Comparison of ENCODE assay signal across 20 cellular contexts in genomic region chr3:159560214-159561004, GRCh38.
DNase-seq lines count a peak whose midpoint lies in the region; ATAC-seq and TF ChIP-seq lines count a peak whose summit lies in the region.
"Had no signal": no experiment of that assay in that cellular context is flagged by ENCODE, and none has a peak within 500 bp of the region (broad histone marks: within the 10 kb centered on the region; RNA-seq: fewer than 3 reads in every experiment).

No MANE protein-coding gene starts in this region.

- no peak overlapping the region for H3K4me3 ChIP-seq in GM23338
- H3K4me3 ChIP-seq in neural progenitor cell, result peak overlapping the region; percentile 14
- H3K4me3 ChIP-seq: A549, MG63 had no signal

- H3K79me2 ChIP-seq in GM23338 (replicated peaks; ENCODE audit: insufficient read depth) (no peaks in the 10 kb centered on the region), neural progenitor cell (ENCODE audit: low read depth) (no peaks in the 10 kb centered on the region)

- peak; percentile 94 for ATAC-seq in GM23338
- ATAC-seq in WTC11, result peak; percentile 85
- no peak for ATAC-seq in GM19455 (IDR thresholded peaks at IDR 0.05; ENCODE audit: unreplicated experiment)
- no peak for ATAC-seq in GM18505 (IDR thresholded peaks at IDR 0.05; ENCODE audit: unreplicated experiment)
- ATAC-seq in stimulated activated memory B cell treated with anti-CD40 and anti-IgM and Interleukin-4, amounts not matched to agents 10 μg/mL and 1 μg/mL and 100 μg/mL, for 72 hours, result no peak
- ATAC-seq: A549, Panc1, Right ventricle myocardium inferior had no signal

- TF ChIP-seq CTCF in GM23338 (conservative IDR thresholded peaks at IDR 0.05; ENCODE audit: low read depth in 2 of 2) (no peak), WTC11 (IDR thresholded peaks at IDR 0.05) (no peak), neural progenitor cell (IDR thresholded peaks at IDR 0.05) (no peak)

- H3K27ac Mint-ChIP-seq in GM23338 (peak overlapping the region; percentile 70), WTC11 (peak overlapping the region; percentile 98), neural progenitor cell (peak overlapping the region; percentile 68)
- no peak overlapping the region for H3K27ac Mint-ChIP-seq in activated naive CD4-positive, alpha-beta T cell treated with anti-CD3 and anti-CD28 coated beads, Interleukin-2, amount 10 ng/mL, durations not matched to agents 7 days and 5 days
- H3K27ac Mint-ChIP-seq in stimulated activated memory B cell treated with anti-CD40 and anti-IgM and Interleukin-4, amounts not matched to agents 10 μg/mL and 1 μg/mL and 100 μg/mL, for 72 hours, result no peak overlapping the region
- H3K27ac Mint-ChIP-seq: CD14-positive monocyte had no signal

- H3K4me2 ChIP-seq in GM23338, result peak overlapping the region; percentile 22
- H3K4me2 ChIP-seq in neural progenitor cell, result peak overlapping the region; percentile 65
- H3K4me2 ChIP-seq: A549 had no signal

- no peaks in the 10 kb centered on the region for H3K9me3 ChIP-seq in neural progenitor cell (ENCODE audit: low read depth)
- H3K9me3 ChIP-seq: A549, MG63 had no signal

- peak overlapping the region; percentile 32 for H3K4me3 Mint-ChIP-seq in GM23338
- H3K4me3 Mint-ChIP-seq in WTC11, result peak overlapping the region; percentile 50
- H3K4me3 Mint-ChIP-seq in neural progenitor cell, result peak overlapping the region; percentile 46
- no peak overlapping the region for H3K4me3 Mint-ChIP-seq in activated naive CD4-positive, alpha-beta T cell treated with anti-CD3 and anti-CD28 coated beads, Interleukin-2, amount 10 ng/mL, durations not matched to agents 7 days and 5 days
- no peak overlapping the region for H3K4me3 Mint-ChIP-seq in stimulated activated memory B cell treated with anti-CD40 and anti-IgM and Interleukin-4, amounts not matched to agents 10 μg/mL and 1 μg/mL and 100 μg/mL, for 72 hours
- H3K4me3 Mint-ChIP-seq: CD14-positive monocyte had no signal

- H3K9me3 Mint-ChIP-seq in GM23338 (no peaks in the 10 kb centered on the region; the same call in 2 of the 3 replicates), WTC11 (no peaks in the 10 kb centered on the region), neural progenitor cell (no peaks in the 10 kb centered on the region)
- H3K9me3 Mint-ChIP-seq in activated naive CD4-positive, alpha-beta T cell treated with anti-CD3 and anti-CD28 coated beads, Interleukin-2, amount 10 ng/mL, durations not matched to agents 7 days and 5 days, result no peaks in the 10 kb centered on the region
- peaks cover 3% of the 10 kb centered on the region for H3K9me3 Mint-ChIP-seq in stimulated activated memory B cell treated with anti-CD40 and anti-IgM and Interleukin-4, amounts not matched to agents 10 μg/mL and 1 μg/mL and 100 μg/mL, for 72 hours

- CTCF ChIA-PET in WTC11 (lab: Charles Lee), result interaction anchor here (0.6 to 3.4 kb wide), 8 partner anchors 26 to 1695 kb away, joined by 3 to 18 read pairs (median 5); partner anchors contain the start of gene IL12A
- CTCF ChIA-PET in activated naive CD4-positive, alpha-beta T cell treated with anti-CD3 and anti-CD28 coated beads, Interleukin-2, amount 10 ng/mL, durations not matched to agents 7 days and 5 days (lab: Charles Lee), result no interaction called here

- H3K27ac ChIP-seq in GM23338 (ENCODE audit: low read depth) (peak overlapping the region; percentile 41; the same call in 1 of the 2 replicates), neural progenitor cell (no peak overlapping the region)
- H3K27ac ChIP-seq: A549 had no signal

- H3K27me3 Mint-ChIP-seq in GM23338 (ENCODE audit: insufficient read depth, low read depth, poor library complexity) (peaks cover 13% of the 10 kb centered on the region), WTC11 (ENCODE audit: low read depth) (peaks cover 46% of the 10 kb centered on the region), neural progenitor cell (ENCODE audit: insufficient read depth, low read depth) (peaks cover 6% of the 10 kb centered on the region)
- no peaks in the 10 kb centered on the region for H3K27me3 Mint-ChIP-seq in activated naive CD4-positive, alpha-beta T cell treated with anti-CD3 and anti-CD28 coated beads, Interleukin-2, amount 10 ng/mL, durations not matched to agents 7 days and 5 days
- H3K27me3 Mint-ChIP-seq in stimulated activated memory B cell treated with anti-CD40 and anti-IgM and Interleukin-4, amounts not matched to agents 10 μg/mL and 1 μg/mL and 100 μg/mL, for 72 hours, result no peaks in the 10 kb centered on the region

- peaks cover 31% of the 10 kb centered on the region for H3K4me1 ChIP-seq in GM23338 (ENCODE audit: insufficient read depth)
- H3K4me1 ChIP-seq in neural progenitor cell, result peaks cover 21% of the 10 kb centered on the region
- H3K4me1 ChIP-seq: A549 had no signal

- peaks cover 39% of the 10 kb centered on the region for H3K4me1 Mint-ChIP-seq in GM23338
- peaks cover 41% of the 10 kb centered on the region for H3K4me1 Mint-ChIP-seq in WTC11
- peaks cover 30% of the 10 kb centered on the region for H3K4me1 Mint-ChIP-seq in neural progenitor cell
- H3K4me1 Mint-ChIP-seq in activated naive CD4-positive, alpha-beta T cell treated with anti-CD3 and anti-CD28 coated beads, Interleukin-2, amount 10 ng/mL, durations not matched to agents 7 days and 5 days, result no peaks in the 10 kb centered on the region
- H3K4me1 Mint-ChIP-seq in stimulated activated memory B cell treated with anti-CD40 and anti-IgM and Interleukin-4, amounts not matched to agents 10 μg/mL and 1 μg/mL and 100 μg/mL, for 72 hours, result no peaks in the 10 kb centered on the region
- H3K4me1 Mint-ChIP-seq: CD14-positive monocyte had no signal

- H3K9ac ChIP-seq in neural progenitor cell, result no peak overlapping the region

- TF ChIP-seq POLR2A in GM18505 (IDR thresholded peaks at IDR 0.05; ENCODE audit: borderline replicate concordance, extremely low read depth, insufficient read depth, insufficient read length), result no peak

- H3F3A ChIP-seq in GM23338 (replicated peaks; ENCODE audit: low read depth) (no peaks in the 10 kb centered on the region), neural progenitor cell (ENCODE audit: low read depth) (peaks cover 8% of the 10 kb centered on the region)

- H3K27me3 ChIP-seq in GM23338 (ENCODE audit: insufficient read depth) (peaks cover 16% of the 10 kb centered on the region), neural progenitor cell (peaks cover 36% of the 10 kb centered on the region)
- H3K27me3 ChIP-seq: MG63 had no signal

- H3K36me3 Mint-ChIP-seq in GM23338 (ENCODE audit: low read depth) (no peaks in the 10 kb centered on the region), WTC11 (no peaks in the 10 kb centered on the region), neural progenitor cell (no peaks in the 10 kb centered on the region)
- H3K36me3 Mint-ChIP-seq in activated naive CD4-positive, alpha-beta T cell treated with anti-CD3 and anti-CD28 coated beads, Interleukin-2, amount 10 ng/mL, durations not matched to agents 7 days and 5 days, result no peaks in the 10 kb centered on the region
- H3K36me3 Mint-ChIP-seq in stimulated activated memory B cell treated with anti-CD40 and anti-IgM and Interleukin-4, amounts not matched to agents 10 μg/mL and 1 μg/mL and 100 μg/mL, for 72 hours, result no peaks in the 10 kb centered on the region
- H3K36me3 Mint-ChIP-seq: CD14-positive monocyte had no signal

- H2AFZ ChIP-seq in GM23338 (no peak overlapping the region), neural progenitor cell (replicated peaks) (peak overlapping the region; percentile 24)

- DNase-seq in GM23338 (ENCODE audit: low spot score) (peak; percentile 84), WTC11 (ENCODE audit: low spot score) (peak; percentile 13), iPS DF 4.7 (ENCODE audit: extremely low read depth, low spot score) (peak; percentile 53), neural progenitor cell (ENCODE audit: low spot score) (peak; percentile 49)
- DNase-seq in activated naive CD4-positive, alpha-beta T cell treated with anti-CD3 and anti-CD28 coated beads, Interleukin-2, amount 10 ng/mL, durations not matched to agents 7 days and 5 days, result no peak
- DNase-seq: DMS 273 treated with DMSO at 0.1 percent for 48 hours, HCEC 1CT, IMR-90, Karpas-422, MG63, NCI-H1105, NCI-H1694, NCI-H524 had no signal

- H3K36me3 ChIP-seq in GM23338 (ENCODE audit: insufficient read depth), result no peaks in the 10 kb centered on the region
- no peaks in the 10 kb centered on the region for H3K36me3 ChIP-seq in neural progenitor cell
- H3K36me3 ChIP-seq: MG63 had no signal

- no peaks in the 10 kb centered on the region for H3K9me2 ChIP-seq in GM23338 (ENCODE audit: insufficient read depth)

- H4K20me1 ChIP-seq in GM23338 (replicated peaks; ENCODE audit: insufficient read depth) (no peaks in the 10 kb centered on the region), neural progenitor cell (ENCODE audit: low read depth) (no peaks in the 10 kb centered on the region)

- POLR2A ChIA-PET in WTC11 (lab: Charles Lee), result interaction anchor here (0.6 kb wide), 1 partner anchor 102 kb away, joined by 5 read pairs; no protein-coding TSS in a partner anchor

TF ChIP-seq in GM23338, 12 proteins besides CTCF, POLR2A, EP300 and RAD21 (continues in another document):
- no peak for TF ChIP-seq EZH2 (IDR thresholded peaks at IDR 0.05; ENCODE audit: low read depth, unreplicated experiment)
- no peak for TF ChIP-seq CREB1 (CRISPR knock-in tag; IDR thresholded peaks at IDR 0.05; ENCODE audit: low read depth)
- TF ChIP-seq ZNF331 (CRISPR knock-in tag; IDR thresholded peaks at IDR 0.05; ENCODE audit: low read depth), result no peak
- no peak for TF ChIP-seq JUNB (IDR thresholded peaks at IDR 0.05; ENCODE audit: unreplicated experiment)
- no peak for TF ChIP-seq STAT1 (IDR thresholded peaks at IDR 0.05; ENCODE audit: unreplicated experiment)
- TF ChIP-seq POLR2AphosphoS5 (IDR thresholded peaks at IDR 0.05; ENCODE audit: low read depth), result peak; percentile 24; the same call in 1 of the 2 replicates
- TF ChIP-seq EZH2phosphoT487 (IDR thresholded peaks at IDR 0.05; ENCODE audit: unreplicated experiment), result no peak

TF ChIP-seq in WTC11, 78 proteins besides CTCF, POLR2A, EP300 and RAD21 (continues in another document):
- TF ChIP-seq GABPB1 (CRISPR knock-in tag; IDR thresholded peaks at IDR 0.05) (no peak), NFE2L1 (CRISPR knock-in tag; IDR thresholded peaks at IDR 0.05) (0 out of 2 replicates have a peak, but pooled peaks have one; percentile 20)
- TF ChIP-seq, protein P1, sequence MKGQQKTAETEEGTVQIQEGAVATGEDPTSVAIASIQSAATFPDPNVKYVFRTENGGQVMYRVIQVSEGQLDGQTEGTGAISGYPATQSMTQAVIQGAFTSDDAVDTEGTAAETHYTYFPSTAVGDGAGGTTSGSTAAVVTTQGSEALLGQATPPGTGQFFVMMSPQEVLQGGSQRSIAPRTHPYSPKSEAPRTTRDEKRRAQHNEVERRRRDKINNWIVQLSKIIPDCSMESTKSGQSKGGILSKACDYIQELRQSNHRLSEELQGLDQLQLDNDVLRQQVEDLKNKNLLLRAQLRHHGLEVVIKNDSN (CRISPR knock-in tag; IDR thresholded peaks at IDR 0.05), result peak; percentile 84
- TF ChIP-seq, protein P2, sequence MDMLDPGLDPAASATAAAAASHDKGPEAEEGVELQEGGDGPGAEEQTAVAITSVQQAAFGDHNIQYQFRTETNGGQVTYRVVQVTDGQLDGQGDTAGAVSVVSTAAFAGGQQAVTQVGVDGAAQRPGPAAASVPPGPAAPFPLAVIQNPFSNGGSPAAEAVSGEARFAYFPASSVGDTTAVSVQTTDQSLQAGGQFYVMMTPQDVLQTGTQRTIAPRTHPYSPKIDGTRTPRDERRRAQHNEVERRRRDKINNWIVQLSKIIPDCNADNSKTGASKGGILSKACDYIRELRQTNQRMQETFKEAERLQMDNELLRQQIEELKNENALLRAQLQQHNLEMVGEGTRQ (CRISPR knock-in tag; IDR thresholded peaks at IDR 0.05), result peak; percentile 88

Comparison
In these comparisons a context has a peak if more than half of its experiments do, and no peak if none do; other contexts are left out.
1. ATAC-seq: peak in GM23338 (single experiment) and WTC11 (single experiment); none in GM19455 (single experiment), GM18505 (single experiment) and stimulated activated memory B cell treated with anti-CD40 and anti-IgM and Interleukin-4, amounts not matched to agents 10 μg/mL and 1 μg/mL and 100 μg/mL, for 72 hours (single experiment).
2. H3K27ac Mint-ChIP-seq: peak in GM23338 (single experiment), WTC11 (single experiment) and neural progenitor cell (single experiment); none in activated naive CD4-positive, alpha-beta T cell treated with anti-CD3 and anti-CD28 coated beads, Interleukin-2, amount 10 ng/mL, durations not matched to agents 7 days and 5 days (single experiment) and stimulated activated memory B cell treated with anti-CD40 and anti-IgM and Interleukin-4, amounts not matched to agents 10 μg/mL and 1 μg/mL and 100 μg/mL, for 72 hours (single experiment).
3. H3K4me3 Mint-ChIP-seq: peak in GM23338 (single experiment), WTC11 (single experiment) and neural progenitor cell (single experiment); none in activated naive CD4-positive, alpha-beta T cell treated with anti-CD3 and anti-CD28 coated beads, Interleukin-2, amount 10 ng/mL, durations not matched to agents 7 days and 5 days (single experiment) and stimulated activated memory B cell treated with anti-CD40 and anti-IgM and Interleukin-4, amounts not matched to agents 10 μg/mL and 1 μg/mL and 100 μg/mL, for 72 hours (single experiment).